ENCODE assay signal across 8 cellular contexts in the genomic region with DNA sequence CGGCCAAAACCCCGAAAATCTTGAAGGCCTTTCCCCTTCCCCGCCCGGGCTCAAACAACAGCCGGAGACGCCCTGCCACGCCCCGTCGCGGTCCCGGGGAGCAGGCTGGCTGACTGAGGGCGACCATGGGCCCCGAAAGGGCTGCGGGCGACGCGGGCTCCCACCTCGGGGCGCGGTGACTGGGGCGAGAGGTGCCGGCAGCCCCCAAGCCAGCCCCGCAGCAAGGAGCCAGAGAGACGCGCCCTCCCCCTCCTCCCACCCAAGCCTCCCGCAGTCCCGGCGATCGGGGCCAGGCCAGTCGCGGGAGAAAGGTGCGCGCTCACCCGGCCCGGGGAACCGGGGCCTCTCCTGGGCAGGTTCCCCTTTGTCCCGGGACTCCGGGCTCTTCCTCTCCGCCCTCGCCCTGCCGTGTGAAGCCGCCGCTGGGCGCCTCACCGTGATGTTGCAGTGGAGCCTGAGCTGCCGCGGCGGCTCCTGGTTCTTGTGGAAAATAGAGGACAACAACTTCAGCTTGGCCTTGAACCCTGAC. TPM values are rescaled to one million over a fixed set of nuclear protein-coding genes. Genes with fewer than 3 reads are reported as not detected.
DNase-seq lines count a peak whose midpoint lies in the region; ATAC-seq and TF ChIP-seq lines count a peak whose summit lies in the region.

No MANE protein-coding gene starts in this region.

- no peaks in the 10 kb centered on the region for H3K9me3 ChIP-seq in Caco-2

- H3K9me3 Mint-ChIP-seq in Caco-2 (ENCODE audit: unreplicated experiment), result no peaks in the 10 kb centered on the region

- CTCF ChIA-PET in Caco-2 (lab: Charles Lee), result interaction anchor here (0.7 to 1.3 kb wide), 9 partner anchors 9 to 398 kb away, joined by 4 to 24 read pairs (median 6); no protein-coding TSS in a partner anchor

- no peaks in the 10 kb centered on the region for H3K36me3 ChIP-seq in Caco-2 (ENCODE audit: control insufficient read depth, insufficient read depth, low read length)

- peak overlapping the region; percentile 74 for H3K4me3 ChIP-seq in Caco-2 (ENCODE audit: low read depth, low read length)

- POLR2A ChIA-PET in Caco-2 (lab: Charles Lee), result no interaction called here

- H3K4me1 ChIP-seq in Caco-2, result no peaks in the 10 kb centered on the region

- H3K27me3 ChIP-seq in Caco-2 (replicated peaks; ENCODE audit: control insufficient read depth, insufficient read depth, low read length), result no peaks in the 10 kb centered on the region

- ATAC-seq in left colon (peak; percentile 74), GM18873 (IDR thresholded peaks at IDR 0.05; ENCODE audit: low FRiP score, unreplicated experiment) (no peak)

- no peak for TF ChIP-seq CTCF in Caco-2 (IDR thresholded peaks at IDR 0.05; ENCODE audit: insufficient read depth in 1 of 2, low read depth in 1 of 2, low read length in 1 of 2, severe bottlenecking in 1 of 2, unreplicated experiment in 1 of 2)

- H3K27me3 Mint-ChIP-seq in Caco-2 (ENCODE audit: insufficient read depth, unreplicated experiment), result no peaks in the 10 kb centered on the region

- DNase-seq in Caco-2 (no peak), HK-2 (ENCODE audit: unreplicated experiment) (peak; percentile 25), cerebellar cortex (ENCODE audit: low spot score) (peak; percentile 16), left colon (peak; percentile 64 to 77), NCI-H2029 (lab: John Stamatoyannopoulos, UW) (no peak)
- peak; percentile 16 for DNase-seq in activated CD4-positive, CD25-positive, alpha-beta regulatory T cell treated with anti-CD3 and anti-CD28 coated beads, Interleukin-2, amount 50 U/mL, for 16 hours (ENCODE audit: low read depth, low spot score)
- peak; percentile 28 to 42 for DNase-seq in stimulated activated CD4-positive, alpha-beta T cell treated with anti-CD3 and anti-CD28 coated beads, Interleukin-2, amount 100 ng/mL, for 48 hours

- peak overlapping the region; percentile 80 for H3K4me3 Mint-ChIP-seq in Caco-2 (ENCODE audit: unreplicated experiment)

- H3K4me1 Mint-ChIP-seq in Caco-2 (ENCODE audit: low read depth, unreplicated experiment), result no peaks in the 10 kb centered on the region

- H3K27ac Mint-ChIP-seq in Caco-2 (ENCODE audit: unreplicated experiment), result no peak overlapping the region

- BruUV-seq in Caco-2 (replicated peaks; lab: Mats Ljungman, UMichigan), result no TSS peak

- H3K36me3 Mint-ChIP-seq in Caco-2 (ENCODE audit: insufficient read depth, unreplicated experiment), result no peaks in the 10 kb centered on the region

- intact Hi-C loops in Caco-2 (cut with micrococcal nuclease; ENCODE audit: unreplicated experiment), result no loop called here
- intact Hi-C loops in left colon (cut with DNase I, micrococcal nuclease), result no loop called here

RNA-seq across cellular contexts. Expression of gene ZSCAN2, which starts 30.6 kb away (rescaled TPM):
- total RNA-seq in Caco-2 (2022) (12.7 and 12.9 TPM in 2 replicates), left colon (1 to 10 TPM; 5.4 to 8.2 TPM)

Comparison
In these comparisons a context has a peak if more than half of its experiments do, and no peak if none do; other contexts are left out.
1. DNase-seq: peak in HK-2 (single experiment), activated CD4-positive, CD25-positive, alpha-beta regulatory T cell treated with anti-CD3 and anti-CD28 coated beads, Interleukin-2, amount 50 U/mL, for 16 hours (single experiment), cerebellar cortex (single experiment), left colon (2 of 2) and stimulated activated CD4-positive, alpha-beta T cell treated with anti-CD3 and anti-CD28 coated beads, Interleukin-2, amount 100 ng/mL, for 48 hours (2 of 2); none in Caco-2 (0 of 2) and NCI-H2029 (single experiment).